8 cellular contexts compared by ENCODE assay signal in the genomic region with DNA sequence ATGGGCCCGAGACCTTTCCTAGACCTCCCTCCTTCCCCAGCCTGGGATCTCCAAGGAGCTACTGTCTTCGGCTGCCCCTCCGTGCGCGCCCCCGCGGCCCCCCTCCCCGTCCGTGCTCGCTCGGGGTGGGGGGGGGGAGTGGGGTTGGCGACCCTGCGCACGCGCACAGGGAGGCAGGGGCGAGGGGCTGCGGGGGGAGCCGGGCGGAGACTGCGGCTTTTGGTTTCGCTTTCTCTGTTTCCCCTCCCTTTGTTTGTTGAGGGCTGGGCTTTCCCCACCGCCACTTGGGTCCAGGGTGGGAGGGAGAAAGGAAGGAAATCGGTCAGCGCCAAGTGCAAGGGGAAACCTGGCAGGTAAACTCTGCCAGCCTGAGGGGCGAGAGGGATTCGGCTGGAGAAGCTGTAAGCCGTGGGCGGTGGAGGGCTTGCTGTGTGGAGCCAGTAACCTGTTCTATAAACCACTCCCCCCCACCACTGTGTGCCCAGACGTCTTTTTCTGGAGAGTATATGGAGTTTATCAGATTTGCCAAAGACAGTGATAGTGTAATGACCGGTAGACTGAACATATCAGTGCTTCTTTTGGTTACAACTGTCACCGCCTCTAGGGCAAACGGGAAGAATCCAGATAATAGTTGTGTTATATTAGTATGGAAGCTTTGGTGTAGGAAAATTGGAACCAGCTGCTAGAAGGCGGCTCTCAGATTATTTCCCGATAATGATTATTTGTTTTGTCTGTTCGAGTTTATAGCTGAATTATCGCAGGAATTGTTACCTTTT. TPM values are rescaled to one million over a fixed set of nuclear protein-coding genes. Genes with fewer than 3 reads are reported as not detected.
DNase-seq lines count a peak whose midpoint lies in the region; ATAC-seq and TF ChIP-seq lines count a peak whose summit lies in the region.

No MANE protein-coding gene starts in this region.

- H3K36me3 ChIP-seq in SK-N-MC (ENCODE audit: insufficient read depth, low read length) = peaks cover 66% of the 10 kb centered on the region

- in situ Hi-C loops in KBM-7 (cut with MboI; ENCODE audit: low pct_unique_long_range_greater_than_20kb, low sequenced_read_pairs) = no loop called here

- H3K9me3 Mint-ChIP-seq in activated naive CD4-positive, alpha-beta T cell treated with anti-CD3 and anti-CD28 coated beads, Interleukin-2, amount 50 U/mL, for 24 hours = no peaks in the 10 kb centered on the region
- no peaks in the 10 kb centered on the region for H3K9me3 Mint-ChIP-seq in type B pancreatic cell

- H3K4me3 Mint-ChIP-seq in activated naive CD4-positive, alpha-beta T cell treated with anti-CD3 and anti-CD28 coated beads, Interleukin-2, amount 50 U/mL, for 24 hours = peak overlapping the region; percentile 96
- H3K4me3 Mint-ChIP-seq in type B pancreatic cell = peak overlapping the region; percentile 97

- H3K9ac ChIP-seq in SK-N-MC (ENCODE audit: insufficient read length) = peak overlapping the region; percentile 97

- peak overlapping the region; percentile 89 for H3K27ac ChIP-seq in SK-N-MC

- no peaks in the 10 kb centered on the region for H3K27me3 Mint-ChIP-seq in activated naive CD4-positive, alpha-beta T cell treated with anti-CD3 and anti-CD28 coated beads, Interleukin-2, amount 50 U/mL, for 24 hours
- no peaks in the 10 kb centered on the region for H3K27me3 Mint-ChIP-seq in type B pancreatic cell

- H3K4me3 ChIP-seq in SK-N-MC = peak overlapping the region; percentile 96

- peaks cover 76% of the 10 kb centered on the region for H3K4me1 Mint-ChIP-seq in activated naive CD4-positive, alpha-beta T cell treated with anti-CD3 and anti-CD28 coated beads, Interleukin-2, amount 50 U/mL, for 24 hours
- H3K4me1 Mint-ChIP-seq in type B pancreatic cell (ENCODE audit: unreplicated experiment) = peaks cover 45% of the 10 kb centered on the region

- peak overlapping the region; percentile 90 for H3K27ac Mint-ChIP-seq in activated naive CD4-positive, alpha-beta T cell treated with anti-CD3 and anti-CD28 coated beads, Interleukin-2, amount 50 U/mL, for 24 hours
- H3K27ac Mint-ChIP-seq in type B pancreatic cell = peak overlapping the region; percentile 96

- peak; percentile 39 for ATAC-seq in GM21619 (IDR thresholded peaks at IDR 0.05; ENCODE audit: unreplicated experiment)
- ATAC-seq in Right ventricle myocardium superior (ENCODE audit: poor library complexity) = peak; percentile 57

- no peak for TF ChIP-seq CTCF in type B pancreatic cell (conservative IDR thresholded peaks at IDR 0.05)

- intact Hi-C loops in Right ventricle myocardium superior (cut with DNase I) = no loop called here

- no peaks in the 10 kb centered on the region for H3K9me3 ChIP-seq in SK-N-MC (ENCODE audit: low read depth, low read length)

- peak; percentile 30 for DNase-seq in DMS153 treated with DMSO at 0.1 percent for 48 hours (lab: John Stamatoyannopoulos, UW; ENCODE audit: unreplicated experiment)
- DNase-seq in KBM-7 = peak; percentile 75
- DNase-seq in SK-N-MC (ENCODE audit: low read depth, low spot score) = no peak
- DNase-seq in Right ventricle myocardium superior = peak; percentile 64
- DNase-seq in pons (ENCODE audit: low spot score) = peak; percentile 56
- peak; percentile 78 for DNase-seq in type B pancreatic cell (ENCODE audit: extremely low spot score, unreplicated experiment)

- peaks cover 27% of the 10 kb centered on the region for H3K36me3 Mint-ChIP-seq in activated naive CD4-positive, alpha-beta T cell treated with anti-CD3 and anti-CD28 coated beads, Interleukin-2, amount 50 U/mL, for 24 hours
- peaks cover 36% of the 10 kb centered on the region for H3K36me3 Mint-ChIP-seq in type B pancreatic cell

RNA-seq across cellular contexts. Expression of a gene that starts 0.7 kb away (rescaled TPM):
- 74.5 TPM for total RNA-seq in Right ventricle myocardium superior
- total RNA-seq in type B pancreatic cell (ENCODE audit: low replicate concordance) = 189 and 223 TPM in 2 replicates

RNA-seq across cellular contexts. Expression of a gene that starts 24.3 kb away (rescaled TPM):
- 10.4 TPM for total RNA-seq in Right ventricle myocardium superior
- total RNA-seq in type B pancreatic cell (ENCODE audit: low replicate concordance) = 34.5 and 34.6 TPM in 2 replicates

RNA-seq across cellular contexts. Expression of a gene that starts 50.7 kb away (rescaled TPM):
- total RNA-seq in Right ventricle myocardium superior (14.6 TPM), type B pancreatic cell (ENCODE audit: low replicate concordance) (21.0 and 25.4 TPM in 2 replicates)
